Comparison of ENCODE assay signal across 8 cellular contexts in the genomic region with DNA sequence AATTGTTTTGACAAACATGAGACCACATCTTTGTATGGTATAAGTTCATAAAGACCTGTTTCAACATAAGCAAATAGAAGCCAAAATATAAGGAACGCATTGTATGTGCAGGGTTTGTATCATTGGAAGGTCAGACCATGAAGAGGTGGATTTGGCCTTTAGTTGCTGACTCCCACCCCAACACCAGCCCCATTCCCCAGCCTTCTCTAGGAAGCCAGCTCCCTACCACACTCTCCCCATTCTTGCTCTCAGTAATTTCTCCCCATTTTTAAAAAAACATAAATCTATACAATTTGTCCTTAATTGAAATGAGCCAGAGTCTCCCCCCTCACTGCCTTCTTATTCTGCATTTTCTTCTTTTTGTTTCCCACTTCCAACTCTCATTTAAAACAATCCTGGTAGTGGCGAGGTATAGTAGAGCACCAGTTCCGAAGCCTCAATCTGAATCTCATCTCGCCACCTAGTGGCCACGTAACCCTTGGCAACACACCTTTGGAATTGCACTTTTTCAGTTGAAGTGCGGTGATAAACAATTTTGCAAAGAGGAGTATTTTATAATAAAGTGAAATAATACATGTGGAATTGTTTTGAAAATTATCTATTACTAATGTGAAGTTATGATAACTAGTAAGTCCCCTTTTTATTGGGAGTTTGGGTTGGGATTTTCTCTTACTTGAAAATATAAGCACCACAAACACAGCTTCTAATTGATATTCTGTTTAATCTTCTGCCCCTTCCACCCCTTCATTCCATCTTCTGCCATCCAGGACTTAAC.
DNase-seq lines count a peak whose midpoint lies in the region; ATAC-seq and TF ChIP-seq lines count a peak whose summit lies in the region.

No MANE protein-coding gene starts in this region.

- H3K27ac ChIP-seq in esophagus squamous epithelium (no peak overlapping the region), neural progenitor cell (no peak overlapping the region), upper lobe of right lung (no peak overlapping the region)

- peak; percentile 46 to 69 (median 59) for TF ChIP-seq CTCF in esophagus squamous epithelium (IDR thresholded peaks at IDR 0.05)
- peak; percentile 75 for TF ChIP-seq CTCF in neural progenitor cell (IDR thresholded peaks at IDR 0.05)
- TF ChIP-seq CTCF in upper lobe of right lung (IDR thresholded peaks at IDR 0.05), result peak; percentile 64

- peaks cover 9% of the 10 kb centered on the region for H3K4me1 Mint-ChIP-seq in neural progenitor cell

- H3K27me3 Mint-ChIP-seq in neural progenitor cell (ENCODE audit: insufficient read depth, low read depth), result no peaks in the 10 kb centered on the region

- no peaks in the 10 kb centered on the region for H3K9me3 ChIP-seq in esophagus squamous epithelium
- H3K9me3 ChIP-seq in neural progenitor cell (ENCODE audit: low read depth), result peaks cover 4% of the 10 kb centered on the region
- H3K9me3 ChIP-seq in upper lobe of right lung, result no peaks in the 10 kb centered on the region

- H3K9ac ChIP-seq in neural progenitor cell, result no peak overlapping the region

- no peaks in the 10 kb centered on the region for H3K4me1 ChIP-seq in esophagus squamous epithelium
- H3K4me1 ChIP-seq in neural progenitor cell, result no peaks in the 10 kb centered on the region
- no peaks in the 10 kb centered on the region for H3K4me1 ChIP-seq in upper lobe of right lung

- H3K36me3 ChIP-seq in esophagus squamous epithelium (no peaks in the 10 kb centered on the region), neural progenitor cell (no peaks in the 10 kb centered on the region), upper lobe of right lung (no peaks in the 10 kb centered on the region)

- H4K20me1 ChIP-seq in neural progenitor cell (ENCODE audit: low read depth), result no peaks in the 10 kb centered on the region

- H3K27ac Mint-ChIP-seq in neural progenitor cell, result no peak overlapping the region

- WGBS in esophagus squamous epithelium, 2 donors, result 12 to 17% methylated on average over 6 of the region's 6 CpGs

- TF ChIP-seq POLR2A in esophagus squamous epithelium (IDR thresholded peaks at IDR 0.05), result no peak

- peak; percentile 83 for ATAC-seq in HG02885 (IDR thresholded peaks at IDR 0.05; ENCODE audit: poor library complexity, unreplicated experiment)
- ATAC-seq in upper lobe of right lung, result peak; percentile 76

- H3K27me3 ChIP-seq in esophagus squamous epithelium, result no peaks in the 10 kb centered on the region
- no peaks in the 10 kb centered on the region for H3K27me3 ChIP-seq in neural progenitor cell
- H3K27me3 ChIP-seq in upper lobe of right lung, result no peaks in the 10 kb centered on the region

- no peaks in the 10 kb centered on the region for H3K79me2 ChIP-seq in neural progenitor cell (ENCODE audit: low read depth)

- no peaks in the 10 kb centered on the region for H3K9me3 Mint-ChIP-seq in neural progenitor cell

- H3K4me3 ChIP-seq in esophagus squamous epithelium, result no peak overlapping the region
- H3K4me3 ChIP-seq in neural progenitor cell, result no peak overlapping the region
- H3K4me3 ChIP-seq in upper lobe of right lung, result no peak overlapping the region

- peak; percentile 12 to 57 for DNase-seq in NCI-H524 (lab: John Stamatoyannopoulos, UW)
- DNase-seq in NCI-H524 treated with DMSO at 0.1 percent for 48 hours (lab: John Stamatoyannopoulos, UW), result no peak
- DNase-seq in NCI-H748 (lab: John Stamatoyannopoulos, UW; ENCODE audit: unreplicated experiment), result peak; percentile 51
- DNase-seq in activated CD8-positive, alpha-beta memory T cell treated with anti-CD3 and anti-CD28 coated beads, Interleukin-2, amount 50 U/mL, for 48 hours, result peak; percentile 55
- DNase-seq in esophagus squamous epithelium (lab: John Stamatoyannopoulos, UW), result no peak
- DNase-seq in neural progenitor cell (ENCODE audit: low spot score), result peak; percentile 54
- peak; percentile 48 for DNase-seq in upper lobe of right lung

- no peaks in the 10 kb centered on the region for H3F3A ChIP-seq in neural progenitor cell (ENCODE audit: low read depth)

- H3K36me3 Mint-ChIP-seq in neural progenitor cell, result no peaks in the 10 kb centered on the region

- no peak overlapping the region for H3K4me2 ChIP-seq in neural progenitor cell

- intact Hi-C loops in esophagus squamous epithelium (cut with DNase I) (loop anchor here (5.0 kb wide), 1 partner anchor 1101 kb away; no protein-coding TSS in a partner anchor), upper lobe of right lung (cut with DNase I) (no loop called here)

- no peak overlapping the region for H2AFZ ChIP-seq in neural progenitor cell (replicated peaks)

- H3K4me3 Mint-ChIP-seq in neural progenitor cell, result no peak overlapping the region

Comparison
In these comparisons a context has a peak if more than half of its experiments do, and no peak if none do; other contexts are left out.
1. DNase-seq: peak in NCI-H524 (2 of 2), NCI-H748 (single experiment), activated CD8-positive, alpha-beta memory T cell treated with anti-CD3 and anti-CD28 coated beads, Interleukin-2, amount 50 U/mL, for 48 hours (single experiment), neural progenitor cell (single experiment) and upper lobe of right lung (single experiment); none in NCI-H524 treated with DMSO at 0.1 percent for 48 hours (single experiment) and esophagus squamous epithelium (single experiment).
2. Peak in every context shown above with its lines, with median percentiles within 50 percentile points of each other: CTCF ChIP-seq.